In genomic region chr7:131546583-131547111, GRCh38 we compare ENCODE assay signal across 1 cellular context.
A peak's percentile ranks its signal among the peaks of the same experiment; 100 is the strongest.
TF ChIP-seq lines count a peak whose summit lies in the region.

No MANE protein-coding gene starts in this region.

TF ChIP-seq in K562, 482 proteins besides CTCF, POLR2A, EP300 and RAD21 (continued from another document):
- TF ChIP-seq ZNF512 (tag; IDR thresholded peaks at IDR 0.05) (peak; percentile 11; the same call in 1 of the 2 replicates), MLLT1 (IDR thresholded peaks at IDR 0.05) (peak in 1 of 2 experiments; percentile 69; a peak in 1 of 4 replicates), NBN (IDR thresholded peaks at IDR 0.05; ENCODE audit: low read depth) (0 out of 2 replicates have a peak, but pooled peaks have one; percentile 24), SMARCA4 (IDR thresholded peaks at IDR 0.05) (0 out of 2 replicates have a peak, but pooled peaks have one; percentile 18), MAZ (CRISPR knock-in tag; conservative IDR thresholded peaks at IDR 0.05 in 1 of 2, IDR thresholded peaks at IDR 0.05 in 1 of 2) (0 out of 4 replicates have a peak, but pooled peaks of 1 of the 2 experiments have one; percentile 55), PPARD (CRISPR knock-in tag; IDR thresholded peaks at IDR 0.05) (no peak), ZNF384 (IDR thresholded peaks at IDR 0.05; ENCODE audit: low read depth, low read length) (peak; percentile 99), CBX3 (IDR thresholded peaks at IDR 0.05; ENCODE audit: borderline replicate concordance in 1 of 2, low read length in 2 of 2) (peak in 1 of 2 experiments; percentile 74; a peak in 2 of 3 replicates), HCFC1 (IDR thresholded peaks at IDR 0.05; ENCODE audit: low read depth, low read length) (0 out of 2 replicates have a peak, but pooled peaks have one; percentile 35), CTCFL (IDR thresholded peaks at IDR 0.05; ENCODE audit: borderline replicate concordance, insufficient read depth, low read depth, low read length, poor library complexity, severe bottlenecking) (peak; percentile 97), ZNF551 (CRISPR knock-in tag; IDR thresholded peaks at IDR 0.05) (no peak), VEZF1 (CRISPR knock-in tag; IDR thresholded peaks at IDR 0.05) (0 out of 2 replicates have a peak, but pooled peaks have one; percentile 21), KLF16 (IDR thresholded peaks at IDR 0.05) (peak; percentile 73), RBM15 (IDR thresholded peaks at IDR 0.05; ENCODE audit: insufficient read depth, low read length) (no peak), KLF1 (tag; IDR thresholded peaks at IDR 0.05) (no peak), YY1 (IDR thresholded peaks at IDR 0.05; ENCODE audit: borderline replicate concordance in 1 of 3, control insufficient read depth in 1 of 3, extremely low read depth in 1 of 3, insufficient read depth in 3 of 3, insufficient read length in 1 of 3, insufficient replicate concordance in 2 of 3, low read depth in 1 of 3, low read length in 2 of 3) (peak in 2 of 3 experiments; percentile 31 to 57), SMC3 (conservative IDR thresholded peaks at IDR 0.05; ENCODE audit: insufficient read depth, low read depth, low read length) (peak; percentile 56), XRCC5 (IDR thresholded peaks at IDR 0.05; ENCODE audit: low read depth, low read length) (peak; percentile 79; the same call in 1 of the 2 replicates), FOXA3 (CRISPR knock-in tag; conservative IDR thresholded peaks at IDR 0.05 in 1 of 2, IDR thresholded peaks at IDR 0.05 in 1 of 2) (peak in 1 of 2 experiments; percentile 17; a peak in 1 of 4 replicates), SMARCA5 (IDR thresholded peaks at IDR 0.05) (0 out of 2 replicates have a peak, but pooled peaks have one; percentile 35), BCOR (IDR thresholded peaks at IDR 0.05) (peak; percentile 56; the same call in 1 of the 2 replicates), JUND (IDR thresholded peaks at IDR 0.05; ENCODE audit: borderline replicate concordance, low read depth, low read length) (peak; percentile 32; the same call in 1 of the 2 replicates), JUND (tag; IDR thresholded peaks at IDR 0.05; ENCODE audit: borderline replicate concordance, low read depth, low read length) (no peak), STAG1 (CRISPR knock-in tag; IDR thresholded peaks at IDR 0.05; ENCODE audit: borderline replicate concordance) (peak; percentile 23), KAT2B (IDR thresholded peaks at IDR 0.05; ENCODE audit: low read depth, low read length) (peak; percentile 83), RCOR1 (IDR thresholded peaks at IDR 0.05; ENCODE audit: borderline replicate concordance in 1 of 2, low read depth in 2 of 2, low read length in 2 of 2) (peak in 1 of 2 experiments; percentile 68; a peak in 1 of 4 replicates)
TF ChIP-seq in K562: peak in this region for 24.
